ENCODE assay signal across 1 cellular context in genomic region chr18:46001074-46001473, GRCh38.
A peak's percentile ranks its signal among the peaks of the same experiment; 100 is the strongest.
TF ChIP-seq lines count a peak whose summit lies in the region.

No MANE protein-coding gene starts in this region.

TF ChIP-seq in IMR-90, 13 proteins besides CTCF, POLR2A, EP300 and RAD21:
- TF ChIP-seq MXI1 (IDR thresholded peaks at IDR 0.05; ENCODE audit: borderline replicate concordance, low read depth, low read length) (no peak), CHD1 (IDR thresholded peaks at IDR 0.05; ENCODE audit: low read depth, low read length) (no peak), MAFK (IDR thresholded peaks at IDR 0.05; ENCODE audit: low read depth, low read length) (peak; percentile 47; the same call in 1 of the 2 replicates), MAZ (IDR thresholded peaks at IDR 0.05; ENCODE audit: borderline replicate concordance, low read depth, low read length) (no peak), FOS (IDR thresholded peaks at IDR 0.05; ENCODE audit: low read depth, low read length) (no peak), SMC3 (IDR thresholded peaks at IDR 0.05; ENCODE audit: low read depth, low read length) (no peak)
